ENCODE assay signal across 1 cellular context in the genomic region with DNA sequence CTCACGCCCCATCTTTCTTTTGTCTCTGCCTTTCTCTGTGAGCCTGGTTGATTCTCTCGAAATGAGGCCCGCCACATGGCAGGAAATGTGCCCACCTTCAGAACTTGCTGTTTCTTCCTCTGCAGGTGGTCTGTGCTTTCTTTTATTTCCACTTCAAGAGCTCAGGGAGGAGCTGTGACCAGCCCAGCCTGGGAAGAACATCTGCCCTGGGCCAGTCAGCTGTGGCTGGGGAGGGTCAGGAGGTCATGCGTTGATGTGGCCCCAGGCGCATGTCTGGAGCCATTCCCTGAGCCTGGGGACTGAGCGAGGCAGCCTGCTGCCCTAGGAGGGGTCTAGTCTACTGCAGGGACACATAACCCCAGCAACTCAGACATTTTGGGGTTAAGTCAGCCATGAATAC.
TF ChIP-seq lines count a peak whose summit lies in the region.

No MANE protein-coding gene starts in this region.

TF ChIP-seq in K562, 482 proteins besides CTCF, POLR2A, EP300 and RAD21 (continues in another document):
- TF ChIP-seq CBX3 (IDR thresholded peaks at IDR 0.05; ENCODE audit: borderline replicate concordance in 1 of 2, low read length in 2 of 2) (no peak), ATF7 (IDR thresholded peaks at IDR 0.05) (no peak), CBX5 (IDR thresholded peaks at IDR 0.05; ENCODE audit: borderline replicate concordance, low read depth) (no peak), BRCA1 (IDR thresholded peaks at IDR 0.05) (no peak), BRCA1 (CRISPR knock-in tag; IDR thresholded peaks at IDR 0.05) (no peak), FOXP1 (CRISPR knock-in tag; IDR thresholded peaks at IDR 0.05) (no peak), CBFA2T3 (IDR thresholded peaks at IDR 0.05) (peak; percentile 26), NR2C2 (CRISPR knock-in tag; IDR thresholded peaks at IDR 0.05) (no peak), NR2C2 (tag; IDR thresholded peaks at IDR 0.05) (peak; percentile 36; the same call in 1 of the 2 replicates), ZNF311 (CRISPR knock-in tag; IDR thresholded peaks at IDR 0.05) (no peak), STAG1 (CRISPR knock-in tag; IDR thresholded peaks at IDR 0.05; ENCODE audit: borderline replicate concordance) (no peak), BACH1 (tag; IDR thresholded peaks at IDR 0.05) (no peak), CHAMP1 (IDR thresholded peaks at IDR 0.05) (no peak), ZFX (CRISPR knock-in tag; IDR thresholded peaks at IDR 0.05) (no peak), WHSC1 (IDR thresholded peaks at IDR 0.05; ENCODE audit: low read length) (no peak), FOXA3 (CRISPR knock-in tag; conservative IDR thresholded peaks at IDR 0.05 in 1 of 2, IDR thresholded peaks at IDR 0.05 in 1 of 2) (no peak), E2F3 (CRISPR knock-in tag; IDR thresholded peaks at IDR 0.05) (no peak), MYBL2 (IDR thresholded peaks at IDR 0.05; ENCODE audit: low read depth) (no peak), MYBL2 (CRISPR knock-in tag; IDR thresholded peaks at IDR 0.05; ENCODE audit: borderline replicate concordance) (no peak), NR0B1 (IDR thresholded peaks at IDR 0.05; ENCODE audit: partially characterized antibody) (no peak), JUN (IDR thresholded peaks at IDR 0.05; ENCODE audit: borderline replicate concordance, low read depth, low read length) (no peak), JUN (CRISPR knock-in tag; IDR thresholded peaks at IDR 0.05; ENCODE audit: borderline replicate concordance) (no peak), NCOA2 (IDR thresholded peaks at IDR 0.05; ENCODE audit: partially characterized antibody in 2 of 2) (no peak), NR2F6 (CRISPR knock-in tag; IDR thresholded peaks at IDR 0.05) (no peak), CSDE1 (IDR thresholded peaks at IDR 0.05) (no peak), ZNF609 (CRISPR knock-in tag; IDR thresholded peaks at IDR 0.05; ENCODE audit: borderline replicate concordance) (no peak), NFXL1 (CRISPR knock-in tag; IDR thresholded peaks at IDR 0.05) (no peak), ZBTB17 (CRISPR knock-in tag; IDR thresholded peaks at IDR 0.05) (no peak), CXXC5 (CRISPR knock-in tag; IDR thresholded peaks at IDR 0.05) (0 out of 2 replicates have a peak, but pooled peaks have one; percentile 12), BRF1 (IDR thresholded peaks at IDR 0.05; ENCODE audit: borderline replicate concordance, extremely low read depth, insufficient read length) (no peak), ELF4 (CRISPR knock-in tag; IDR thresholded peaks at IDR 0.05) (no peak), TEAD4 (IDR thresholded peaks at IDR 0.05; ENCODE audit: low read length) (no peak), TEAD4 (CRISPR knock-in tag; IDR thresholded peaks at IDR 0.05; ENCODE audit: borderline replicate concordance) (no peak), SMAD2 (IDR thresholded peaks at IDR 0.05; ENCODE audit: low read depth, low read length) (no peak), MECOM (CRISPR knock-in tag; IDR thresholded peaks at IDR 0.05) (no peak), KLF6 (CRISPR knock-in tag; IDR thresholded peaks at IDR 0.05; ENCODE audit: borderline replicate concordance) (no peak), CREB3L1 (IDR thresholded peaks at IDR 0.05; ENCODE audit: borderline replicate concordance, low read depth) (no peak), NRF1 (conservative IDR thresholded peaks at IDR 0.05 in 1 of 2, IDR thresholded peaks at IDR 0.05 in 1 of 2) (peak; percentile 77 to 79), FOXP4 (CRISPR knock-in tag; IDR thresholded peaks at IDR 0.05; ENCODE audit: borderline replicate concordance) (0 out of 2 replicates have a peak, but pooled peaks have one; percentile 30), KLF16 (IDR thresholded peaks at IDR 0.05) (no peak)
- TF ChIP-seq, protein P1, sequence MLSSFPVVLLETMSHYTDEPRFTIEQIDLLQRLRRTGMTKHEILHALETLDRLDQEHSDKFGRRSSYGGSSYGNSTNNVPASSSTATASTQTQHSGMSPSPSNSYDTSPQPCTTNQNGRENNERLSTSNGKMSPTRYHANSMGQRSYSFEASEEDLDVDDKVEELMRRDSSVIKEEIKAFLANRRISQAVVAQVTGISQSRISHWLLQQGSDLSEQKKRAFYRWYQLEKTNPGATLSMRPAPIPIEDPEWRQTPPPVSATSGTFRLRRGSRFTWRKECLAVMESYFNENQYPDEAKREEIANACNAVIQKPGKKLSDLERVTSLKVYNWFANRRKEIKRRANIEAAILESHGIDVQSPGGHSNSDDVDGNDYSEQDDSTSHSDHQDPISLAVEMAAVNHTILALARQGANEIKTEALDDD (IDR thresholded peaks at IDR 0.05) = no peak
- TF ChIP-seq, protein P2, sequence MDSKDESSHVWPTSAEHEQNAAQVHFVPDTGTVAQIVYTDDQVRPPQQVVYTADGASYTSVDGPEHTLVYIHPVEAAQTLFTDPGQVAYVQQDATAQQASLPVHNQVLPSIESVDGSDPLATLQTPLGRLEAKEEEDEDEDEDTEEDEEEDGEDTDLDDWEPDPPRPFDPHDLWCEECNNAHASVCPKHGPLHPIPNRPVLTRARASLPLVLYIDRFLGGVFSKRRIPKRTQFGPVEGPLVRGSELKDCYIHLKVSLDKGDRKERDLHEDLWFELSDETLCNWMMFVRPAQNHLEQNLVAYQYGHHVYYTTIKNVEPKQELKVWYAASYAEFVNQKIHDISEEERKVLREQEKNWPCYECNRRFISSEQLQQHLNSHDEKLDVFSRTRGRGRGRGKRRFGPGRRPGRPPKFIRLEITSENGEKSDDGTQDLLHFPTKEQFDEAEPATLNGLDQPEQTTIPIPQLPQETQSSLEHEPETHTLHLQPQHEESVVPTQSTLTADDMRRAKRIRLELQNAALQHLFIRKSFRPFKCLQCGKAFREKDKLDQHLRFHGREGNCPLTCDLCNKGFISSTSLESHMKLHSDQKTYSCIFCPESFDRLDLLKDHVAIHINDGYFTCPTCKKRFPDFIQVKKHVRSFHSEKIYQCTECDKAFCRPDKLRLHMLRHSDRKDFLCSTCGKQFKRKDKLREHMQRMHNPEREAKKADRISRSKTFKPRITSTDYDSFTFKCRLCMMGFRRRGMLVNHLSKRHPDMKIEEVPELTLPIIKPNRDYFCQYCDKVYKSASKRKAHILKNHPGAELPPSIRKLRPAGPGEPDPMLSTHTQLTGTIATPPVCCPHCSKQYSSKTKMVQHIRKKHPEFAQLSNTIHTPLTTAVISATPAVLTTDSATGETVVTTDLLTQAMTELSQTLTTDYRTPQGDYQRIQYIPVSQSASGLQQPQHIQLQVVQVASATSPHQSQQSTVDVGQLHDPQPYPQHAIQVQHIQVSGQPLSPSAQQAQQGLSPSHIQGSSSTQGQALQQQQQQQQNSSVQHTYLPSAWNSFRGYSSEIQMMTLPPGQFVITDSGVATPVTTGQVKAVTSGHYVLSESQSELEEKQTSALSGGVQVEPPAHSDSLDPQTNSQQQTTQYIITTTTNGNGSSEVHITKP (IDR thresholded peaks at IDR 0.05; ENCODE audit: partially characterized antibody) = no peak
- TF ChIP-seq, protein P3, sequence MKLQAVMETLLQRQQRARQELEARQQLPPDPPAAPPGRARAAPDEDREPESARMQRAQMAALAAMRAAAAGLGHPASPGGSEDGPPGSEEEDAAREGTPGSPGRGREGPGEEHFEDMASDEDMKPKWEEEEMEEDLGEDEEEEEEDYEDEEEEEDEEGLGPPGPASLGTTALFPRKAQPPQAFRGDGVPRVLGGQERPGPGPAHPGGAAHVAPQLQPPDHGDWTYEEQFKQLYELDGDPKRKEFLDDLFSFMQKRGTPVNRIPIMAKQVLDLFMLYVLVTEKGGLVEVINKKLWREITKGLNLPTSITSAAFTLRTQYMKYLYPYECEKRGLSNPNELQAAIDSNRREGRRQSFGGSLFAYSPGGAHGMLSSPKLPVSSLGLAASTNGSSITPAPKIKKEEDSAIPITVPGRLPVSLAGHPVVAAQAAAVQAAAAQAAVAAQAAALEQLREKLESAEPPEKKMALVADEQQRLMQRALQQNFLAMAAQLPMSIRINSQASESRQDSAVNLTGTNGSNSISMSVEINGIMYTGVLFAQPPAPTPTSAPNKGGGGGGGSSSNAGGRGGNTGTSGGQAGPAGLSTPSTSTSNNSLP (IDR thresholded peaks at IDR 0.05; ENCODE audit: borderline replicate concordance, low read depth, low read length) = no peak
- TF ChIP-seq, protein P4, sequence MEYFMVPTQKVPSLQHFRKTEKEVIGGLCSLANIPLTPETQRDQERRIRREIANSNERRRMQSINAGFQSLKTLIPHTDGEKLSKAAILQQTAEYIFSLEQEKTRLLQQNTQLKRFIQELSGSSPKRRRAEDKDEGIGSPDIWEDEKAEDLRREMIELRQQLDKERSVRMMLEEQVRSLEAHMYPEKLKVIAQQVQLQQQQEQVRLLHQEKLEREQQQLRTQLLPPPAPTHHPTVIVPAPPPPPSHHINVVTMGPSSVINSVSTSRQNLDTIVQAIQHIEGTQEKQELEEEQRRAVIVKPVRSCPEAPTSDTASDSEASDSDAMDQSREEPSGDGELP (CRISPR knock-in tag; IDR thresholded peaks at IDR 0.05; ENCODE audit: borderline replicate concordance) = peak; percentile 75; the same call in 1 of the 2 replicates
